1 cellular context compared by ENCODE assay signal in the genomic region with DNA sequence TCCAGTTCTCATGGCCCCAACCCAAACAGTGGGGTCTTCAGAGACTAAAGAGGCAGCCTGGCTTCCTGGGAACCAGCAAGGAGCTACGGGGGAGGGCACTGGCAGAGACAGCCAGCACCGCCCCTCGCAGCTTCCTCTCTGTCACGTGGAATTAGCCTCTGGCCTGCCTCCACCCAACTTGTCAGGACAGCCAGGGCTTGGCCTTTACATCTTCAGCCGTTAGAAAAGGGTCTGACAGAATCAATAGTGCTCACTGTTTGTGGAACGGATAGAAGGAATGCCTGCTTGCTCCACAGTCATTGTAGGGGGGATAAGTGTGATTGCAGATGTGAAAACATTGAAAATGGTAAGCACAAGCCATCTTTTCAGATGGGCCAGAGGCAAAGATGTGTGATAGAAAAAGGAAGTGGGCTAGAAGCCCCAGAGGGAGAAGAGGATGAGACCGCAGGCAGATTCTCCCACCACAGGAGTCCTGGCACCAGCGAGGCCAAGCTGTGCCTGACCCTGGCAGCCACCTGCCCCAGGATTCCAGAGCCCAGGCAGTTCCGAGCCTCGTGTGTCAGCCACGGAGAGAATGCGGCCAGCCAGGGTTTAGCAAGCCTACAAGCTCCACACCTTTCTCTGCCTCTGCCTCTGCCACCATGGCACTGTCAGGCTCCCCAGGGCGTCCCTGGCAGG.
TF ChIP-seq lines count a peak whose summit lies in the region.

No MANE protein-coding gene starts in this region.

TF ChIP-seq in GM23338, 12 proteins besides CTCF, POLR2A, EP300 and RAD21 (continued from another document):
- TF ChIP-seq, protein P1, sequence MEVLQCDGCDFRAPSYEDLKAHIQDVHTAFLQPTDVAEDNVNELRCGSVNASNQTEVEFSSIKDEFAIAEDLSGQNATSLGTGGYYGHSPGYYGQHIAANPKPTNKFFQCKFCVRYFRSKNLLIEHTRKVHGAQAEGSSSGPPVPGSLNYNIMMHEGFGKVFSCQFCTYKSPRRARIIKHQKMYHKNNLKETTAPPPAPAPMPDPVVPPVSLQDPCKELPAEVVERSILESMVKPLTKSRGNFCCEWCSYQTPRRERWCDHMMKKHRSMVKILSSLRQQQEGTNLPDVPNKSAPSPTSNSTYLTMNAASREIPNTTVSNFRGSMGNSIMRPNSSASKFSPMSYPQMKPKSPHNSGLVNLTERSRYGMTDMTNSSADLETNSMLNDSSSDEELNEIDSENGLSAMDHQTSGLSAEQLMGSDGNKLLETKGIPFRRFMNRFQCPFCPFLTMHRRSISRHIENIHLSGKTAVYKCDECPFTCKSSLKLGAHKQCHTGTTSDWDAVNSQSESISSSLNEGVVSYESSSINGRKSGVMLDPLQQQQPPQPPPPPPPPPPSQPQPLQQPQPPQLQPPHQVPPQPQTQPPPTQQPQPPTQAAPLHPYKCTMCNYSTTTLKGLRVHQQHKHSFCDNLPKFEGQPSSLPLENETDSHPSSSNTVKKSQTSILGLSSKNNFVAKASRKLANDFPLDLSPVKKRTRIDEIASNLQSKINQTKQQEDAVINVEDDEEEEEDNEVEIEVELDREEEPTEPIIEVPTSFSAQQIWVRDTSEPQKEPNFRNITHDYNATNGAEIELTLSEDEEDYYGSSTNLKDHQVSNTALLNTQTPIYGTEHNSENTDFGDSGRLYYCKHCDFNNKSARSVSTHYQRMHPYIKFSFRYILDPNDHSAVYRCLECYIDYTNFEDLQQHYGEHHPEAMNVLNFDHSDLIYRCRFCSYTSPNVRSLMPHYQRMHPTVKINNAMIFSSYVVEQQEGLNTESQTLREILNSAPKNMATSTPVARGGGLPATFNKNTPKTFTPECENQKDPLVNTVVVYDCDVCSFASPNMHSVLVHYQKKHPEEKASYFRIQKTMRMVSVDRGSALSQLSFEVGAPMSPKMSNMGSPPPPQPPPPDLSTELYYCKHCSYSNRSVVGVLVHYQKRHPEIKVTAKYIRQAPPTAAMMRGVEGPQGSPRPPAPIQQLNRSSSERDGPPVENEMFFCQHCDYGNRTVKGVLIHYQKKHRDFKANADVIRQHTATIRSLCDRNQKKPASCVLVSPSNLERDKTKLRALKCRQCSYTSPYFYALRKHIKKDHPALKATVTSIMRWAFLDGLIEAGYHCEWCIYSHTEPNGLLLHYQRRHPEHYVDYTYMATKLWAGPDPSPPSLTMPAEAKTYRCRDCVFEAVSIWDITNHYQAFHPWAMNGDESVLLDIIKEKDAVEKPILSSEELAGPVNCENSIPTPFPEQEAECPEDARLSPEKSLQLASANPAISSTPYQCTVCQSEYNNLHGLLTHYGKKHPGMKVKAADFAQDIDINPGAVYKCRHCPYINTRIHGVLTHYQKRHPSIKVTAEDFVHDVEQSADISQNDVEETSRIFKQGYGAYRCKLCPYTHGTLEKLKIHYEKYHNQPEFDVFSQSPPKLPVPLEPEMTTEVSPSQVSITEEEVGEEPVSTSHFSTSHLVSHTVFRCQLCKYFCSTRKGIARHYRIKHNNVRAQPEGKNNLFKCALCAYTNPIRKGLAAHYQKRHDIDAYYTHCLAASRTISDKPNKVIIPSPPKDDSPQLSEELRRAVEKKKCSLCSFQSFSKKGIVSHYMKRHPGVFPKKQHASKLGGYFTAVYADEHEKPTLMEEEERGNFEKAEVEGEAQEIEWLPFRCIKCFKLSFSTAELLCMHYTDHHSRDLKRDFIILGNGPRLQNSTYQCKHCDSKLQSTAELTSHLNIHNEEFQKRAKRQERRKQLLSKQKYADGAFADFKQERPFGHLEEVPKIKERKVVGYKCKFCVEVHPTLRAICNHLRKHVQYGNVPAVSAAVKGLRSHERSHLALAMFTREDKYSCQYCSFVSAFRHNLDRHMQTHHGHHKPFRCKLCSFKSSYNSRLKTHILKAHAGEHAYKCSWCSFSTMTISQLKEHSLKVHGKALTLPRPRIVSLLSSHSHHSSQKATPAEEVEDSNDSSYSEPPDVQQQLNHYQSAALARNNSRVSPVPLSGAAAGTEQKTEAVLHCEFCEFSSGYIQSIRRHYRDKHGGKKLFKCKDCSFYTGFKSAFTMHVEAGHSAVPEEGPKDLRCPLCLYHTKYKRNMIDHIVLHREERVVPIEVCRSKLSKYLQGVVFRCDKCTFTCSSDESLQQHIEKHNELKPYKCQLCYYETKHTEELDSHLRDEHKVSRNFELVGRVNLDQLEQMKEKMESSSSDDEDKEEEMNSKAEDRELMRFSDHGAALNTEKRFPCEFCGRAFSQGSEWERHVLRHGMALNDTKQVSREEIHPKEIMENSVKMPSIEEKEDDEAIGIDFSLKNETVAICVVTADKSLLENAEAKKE (CRISPR knock-in tag; IDR thresholded peaks at IDR 0.05), result no peak
- TF ChIP-seq POLR2AphosphoS5 (IDR thresholded peaks at IDR 0.05; ENCODE audit: low read depth) (no peak; the same call in 1 of the 2 replicates), CREB1 (CRISPR knock-in tag; IDR thresholded peaks at IDR 0.05; ENCODE audit: low read depth) (no peak), ZNF114 (CRISPR knock-in tag; IDR thresholded peaks at IDR 0.05) (no peak), EZH2 (IDR thresholded peaks at IDR 0.05; ENCODE audit: low read depth, unreplicated experiment) (no peak), STAT1 (IDR thresholded peaks at IDR 0.05; ENCODE audit: unreplicated experiment) (no peak), JUNB (IDR thresholded peaks at IDR 0.05; ENCODE audit: unreplicated experiment) (no peak)
- TF ChIP-seq, protein P2, sequence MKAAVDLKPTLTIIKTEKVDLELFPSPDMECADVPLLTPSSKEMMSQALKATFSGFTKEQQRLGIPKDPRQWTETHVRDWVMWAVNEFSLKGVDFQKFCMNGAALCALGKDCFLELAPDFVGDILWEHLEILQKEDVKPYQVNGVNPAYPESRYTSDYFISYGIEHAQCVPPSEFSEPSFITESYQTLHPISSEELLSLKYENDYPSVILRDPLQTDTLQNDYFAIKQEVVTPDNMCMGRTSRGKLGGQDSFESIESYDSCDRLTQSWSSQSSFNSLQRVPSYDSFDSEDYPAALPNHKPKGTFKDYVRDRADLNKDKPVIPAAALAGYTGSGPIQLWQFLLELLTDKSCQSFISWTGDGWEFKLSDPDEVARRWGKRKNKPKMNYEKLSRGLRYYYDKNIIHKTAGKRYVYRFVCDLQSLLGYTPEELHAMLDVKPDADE (IDR thresholded peaks at IDR 0.05), result no peak
